1 cellular context compared by ENCODE assay signal in the genomic region with DNA sequence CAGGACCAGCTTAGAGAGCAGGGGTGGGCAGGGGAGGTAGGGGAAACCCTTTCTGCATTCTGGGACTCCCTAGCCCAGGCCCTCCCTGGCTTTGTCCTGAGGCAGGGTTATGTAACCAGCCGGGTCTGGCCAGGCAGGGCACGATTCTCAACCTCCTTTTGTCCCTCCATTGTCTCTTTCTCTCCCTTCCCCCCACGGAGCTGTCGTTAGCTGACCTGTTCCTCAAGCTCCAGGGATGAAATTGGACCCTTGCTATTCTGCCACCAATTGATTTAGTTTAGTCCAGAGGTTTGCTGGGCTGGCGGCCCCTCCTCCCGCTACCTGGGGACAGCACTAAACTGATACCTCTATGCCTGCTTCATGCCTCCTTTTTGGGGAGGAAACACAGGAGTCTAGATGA.
TF ChIP-seq lines count a peak whose summit lies in the region.

No MANE protein-coding gene starts in this region.

TF ChIP-seq in GM23338, 12 proteins besides CTCF, POLR2A, EP300 and RAD21 (continued from another document):
- TF ChIP-seq ZNF462 (CRISPR knock-in tag; IDR thresholded peaks at IDR 0.05) (no peak), EZH2 (IDR thresholded peaks at IDR 0.05; ENCODE audit: low read depth, unreplicated experiment) (no peak), JUNB (IDR thresholded peaks at IDR 0.05; ENCODE audit: unreplicated experiment) (no peak), CREB1 (CRISPR knock-in tag; IDR thresholded peaks at IDR 0.05; ENCODE audit: low read depth) (no peak), NANOG (IDR thresholded peaks at IDR 0.05; ENCODE audit: borderline replicate concordance) (no peak), STAT1 (IDR thresholded peaks at IDR 0.05; ENCODE audit: unreplicated experiment) (no peak)
- TF ChIP-seq, protein P1, sequence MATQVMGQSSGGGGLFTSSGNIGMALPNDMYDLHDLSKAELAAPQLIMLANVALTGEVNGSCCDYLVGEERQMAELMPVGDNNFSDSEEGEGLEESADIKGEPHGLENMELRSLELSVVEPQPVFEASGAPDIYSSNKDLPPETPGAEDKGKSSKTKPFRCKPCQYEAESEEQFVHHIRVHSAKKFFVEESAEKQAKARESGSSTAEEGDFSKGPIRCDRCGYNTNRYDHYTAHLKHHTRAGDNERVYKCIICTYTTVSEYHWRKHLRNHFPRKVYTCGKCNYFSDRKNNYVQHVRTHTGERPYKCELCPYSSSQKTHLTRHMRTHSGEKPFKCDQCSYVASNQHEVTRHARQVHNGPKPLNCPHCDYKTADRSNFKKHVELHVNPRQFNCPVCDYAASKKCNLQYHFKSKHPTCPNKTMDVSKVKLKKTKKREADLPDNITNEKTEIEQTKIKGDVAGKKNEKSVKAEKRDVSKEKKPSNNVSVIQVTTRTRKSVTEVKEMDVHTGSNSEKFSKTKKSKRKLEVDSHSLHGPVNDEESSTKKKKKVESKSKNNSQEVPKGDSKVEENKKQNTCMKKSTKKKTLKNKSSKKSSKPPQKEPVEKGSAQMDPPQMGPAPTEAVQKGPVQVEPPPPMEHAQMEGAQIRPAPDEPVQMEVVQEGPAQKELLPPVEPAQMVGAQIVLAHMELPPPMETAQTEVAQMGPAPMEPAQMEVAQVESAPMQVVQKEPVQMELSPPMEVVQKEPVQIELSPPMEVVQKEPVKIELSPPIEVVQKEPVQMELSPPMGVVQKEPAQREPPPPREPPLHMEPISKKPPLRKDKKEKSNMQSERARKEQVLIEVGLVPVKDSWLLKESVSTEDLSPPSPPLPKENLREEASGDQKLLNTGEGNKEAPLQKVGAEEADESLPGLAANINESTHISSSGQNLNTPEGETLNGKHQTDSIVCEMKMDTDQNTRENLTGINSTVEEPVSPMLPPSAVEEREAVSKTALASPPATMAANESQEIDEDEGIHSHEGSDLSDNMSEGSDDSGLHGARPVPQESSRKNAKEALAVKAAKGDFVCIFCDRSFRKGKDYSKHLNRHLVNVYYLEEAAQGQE (IDR thresholded peaks at IDR 0.05; ENCODE audit: unreplicated experiment), result no peak
